In the genomic region with DNA sequence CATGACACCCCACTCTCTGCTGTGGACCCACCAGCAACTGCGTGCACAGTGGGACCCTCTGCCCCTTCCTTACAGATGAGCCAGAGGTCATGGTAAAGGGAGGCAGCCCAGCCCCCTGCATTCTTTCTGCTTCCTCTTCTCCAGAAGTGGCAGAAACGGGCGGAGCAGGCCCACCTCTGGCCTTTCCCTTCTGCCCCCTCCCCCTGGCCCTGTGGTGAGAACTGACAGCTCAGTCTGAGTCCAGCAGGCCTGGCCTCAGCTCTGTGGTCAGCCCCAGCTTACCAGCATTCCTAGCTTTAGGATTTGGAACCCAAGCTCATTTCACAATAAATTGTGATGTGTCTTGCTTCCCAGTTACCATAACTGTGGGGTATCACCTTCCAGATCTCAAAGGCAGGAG, we compare ENCODE assay signal across 16 cellular contexts. TPM values are rescaled to one million over a fixed set of nuclear protein-coding genes. Genes with fewer than 3 reads are reported as not detected.
DNase-seq lines count a peak whose midpoint lies in the region; ATAC-seq and TF ChIP-seq lines count a peak whose summit lies in the region.
"Had no signal": no experiment of that assay in that cellular context is flagged by ENCODE, and none has a peak within 500 bp of the region (broad histone marks: within the 10 kb centered on the region; RNA-seq: fewer than 3 reads in every experiment).

No MANE protein-coding gene starts in this region.

- POLR2A ChIA-PET in Caco-2 (lab: Charles Lee) = no interaction called here

- ATAC-seq in GM21529 (IDR thresholded peaks at IDR 0.05; ENCODE audit: unreplicated experiment) = no peak
- no peak for ATAC-seq in GM19395 (IDR thresholded peaks at IDR 0.05; ENCODE audit: unreplicated experiment)
- ATAC-seq: stimulated activated naive CD8-positive, alpha-beta T cell treated with anti-CD3 and anti-CD28 coated beads, Interleukin-15, Interleukin-2, amounts not matched to agents 100 U/mL and 50 U/mL, for 24 hours had no signal

- peaks cover 27% of the 10 kb centered on the region for H3K36me3 Mint-ChIP-seq in Caco-2 (ENCODE audit: insufficient read depth, unreplicated experiment)
- peaks cover 51% of the 10 kb centered on the region for H3K36me3 Mint-ChIP-seq in dendritic cell treated with granulocyte-macrophage colony-stimulating factor and Interleukin-4, amounts not matched to agents 40 ng/mL and 50 ng/mL, for 4 days (ENCODE audit: low read depth)
- H3K36me3 Mint-ChIP-seq in nephron progenitor cell (ENCODE audit: low read depth) = no peaks in the 10 kb centered on the region

- intact Hi-C loops in Caco-2 (cut with micrococcal nuclease; ENCODE audit: unreplicated experiment) = no loop called here
- intact Hi-C loops in dendritic cell treated with granulocyte-macrophage colony-stimulating factor and Interleukin-4, amounts not matched to agents 40 ng/mL and 50 ng/mL, for 4 days (cut with micrococcal nuclease) = loop anchor here (10.0 kb wide), 1 partner anchor 70 kb away; the partner anchor contains the start of gene RPL13

- H3K27ac Mint-ChIP-seq in Caco-2 (ENCODE audit: unreplicated experiment) = peak overlapping the region; percentile 65
- peak overlapping the region; percentile 63 for H3K27ac Mint-ChIP-seq in dendritic cell treated with granulocyte-macrophage colony-stimulating factor and Interleukin-4, amounts not matched to agents 40 ng/mL and 50 ng/mL, for 4 days
- peak overlapping the region; percentile 68 for H3K27ac Mint-ChIP-seq in nephron progenitor cell
- H3K27ac Mint-ChIP-seq: CD4-positive, CD25-positive, alpha-beta regulatory T cell had no signal

- no peak overlapping the region for H3K4me3 ChIP-seq in Caco-2 (ENCODE audit: low read depth, low read length)
- H3K4me3 ChIP-seq: adrenal gland had no signal

- TF ChIP-seq CTCF in Caco-2 (IDR thresholded peaks at IDR 0.05; ENCODE audit: insufficient read depth in 1 of 2, low read depth in 1 of 2, low read length in 1 of 2, severe bottlenecking in 1 of 2, unreplicated experiment in 1 of 2) = no peak
- TF ChIP-seq CTCF in nephron progenitor cell (IDR thresholded peaks at IDR 0.05) = no peak

- H3K9me3 Mint-ChIP-seq in Caco-2 (ENCODE audit: unreplicated experiment) (no peaks in the 10 kb centered on the region), nephron progenitor cell (no peaks in the 10 kb centered on the region)
- H3K9me3 Mint-ChIP-seq in dendritic cell treated with granulocyte-macrophage colony-stimulating factor and Interleukin-4, amounts not matched to agents 40 ng/mL and 50 ng/mL, for 4 days = no peaks in the 10 kb centered on the region
- H3K9me3 Mint-ChIP-seq: CD4-positive, CD25-positive, alpha-beta regulatory T cell had no signal

- DNase-seq in Caco-2 (no peak), M059J (ENCODE audit: low read depth) (peak; percentile 79), nephron progenitor cell (peak; percentile 47), mucosa of gallbladder (ENCODE audit: low spot score) (no peak), GM19238 (ENCODE audit: insufficient read length, low spot score) (no peak)
- DNase-seq: activated T-cell treated with anti-CD3 and anti-CD28 coated beads, Interleukin-2, amount 50 U/mL, for 1 hour; adrenal gland; CD4-positive, CD25-positive, alpha-beta regulatory T cell; GF-D8; NCI-H1105; NCI-H345; stimulated activated naive CD8-positive, alpha-beta T cell treated with anti-CD3 and anti-CD28 coated beads, Interleukin-15, Interleukin-2, amounts not matched to agents 100 U/mL and 50 U/mL, for 24 hours; SW 1271 had no signal

- no peaks in the 10 kb centered on the region for H3K9me3 ChIP-seq in Caco-2
- H3K9me3 ChIP-seq: adrenal gland had no signal

- BruUV-seq in Caco-2 (replicated peaks; lab: Mats Ljungman, UMichigan) = no TSS peak

- H3K27me3 Mint-ChIP-seq in Caco-2 (ENCODE audit: insufficient read depth, unreplicated experiment) = no peaks in the 10 kb centered on the region
- no peaks in the 10 kb centered on the region for H3K27me3 Mint-ChIP-seq in dendritic cell treated with granulocyte-macrophage colony-stimulating factor and Interleukin-4, amounts not matched to agents 40 ng/mL and 50 ng/mL, for 4 days
- H3K27me3 Mint-ChIP-seq in nephron progenitor cell (ENCODE audit: low read depth, poor library complexity) = peaks cover 2% of the 10 kb centered on the region
- H3K27me3 Mint-ChIP-seq: CD4-positive, CD25-positive, alpha-beta regulatory T cell had no signal

- H3K27me3 ChIP-seq in Caco-2 (replicated peaks; ENCODE audit: control insufficient read depth, insufficient read depth, low read length) = no peaks in the 10 kb centered on the region
- H3K27me3 ChIP-seq: adrenal gland had no signal

- no peaks in the 10 kb centered on the region for H3K36me3 ChIP-seq in Caco-2 (ENCODE audit: control insufficient read depth, insufficient read depth, low read length)
- H3K36me3 ChIP-seq: adrenal gland had no signal

- CTCF ChIA-PET in Caco-2 (lab: Charles Lee) = interaction anchor here (0.7 to 1.1 kb wide), 3 partner anchors 14 to 174 kb away, joined by 3 to 5 read pairs (median 4); no protein-coding TSS in a partner anchor

- peaks cover 5% of the 10 kb centered on the region; the same call in 1 of the 2 replicates for H3K4me1 ChIP-seq in Caco-2

- H3K4me3 Mint-ChIP-seq in Caco-2 (ENCODE audit: unreplicated experiment) = no peak overlapping the region
- no peak overlapping the region for H3K4me3 Mint-ChIP-seq in dendritic cell treated with granulocyte-macrophage colony-stimulating factor and Interleukin-4, amounts not matched to agents 40 ng/mL and 50 ng/mL, for 4 days
- H3K4me3 Mint-ChIP-seq in nephron progenitor cell = peak overlapping the region; percentile 14

- peaks cover 21% of the 10 kb centered on the region for H3K4me1 Mint-ChIP-seq in Caco-2 (ENCODE audit: low read depth, unreplicated experiment)
- H3K4me1 Mint-ChIP-seq in dendritic cell treated with granulocyte-macrophage colony-stimulating factor and Interleukin-4, amounts not matched to agents 40 ng/mL and 50 ng/mL, for 4 days (ENCODE audit: low read depth) = peaks cover 43% of the 10 kb centered on the region
- H3K4me1 Mint-ChIP-seq in nephron progenitor cell = peaks cover 53% of the 10 kb centered on the region

RNA-seq across cellular contexts. Expression of gene ANKRD11, which starts 4.8 kb away (rescaled TPM):
- total RNA-seq in Caco-2 (2022) (297 TPM in 2 replicates), mucosa of gallbladder (143 TPM)
- 21.4 and 47.1 TPM in 2 replicates for total RNA-seq in M059J (2014; rRNA removed; shearing (Covaris generic))

RNA-seq across cellular contexts. Expression of gene SPG7, which starts 13.1 kb away (rescaled TPM):
- total RNA-seq in Caco-2 (2022) = 159 and 178 TPM in 2 replicates
- 69.6 and 77.5 TPM in 2 replicates for total RNA-seq in M059J (2014; rRNA removed; shearing (Covaris generic))
- total RNA-seq in mucosa of gallbladder = 106 TPM

Comparison
In these comparisons a context has a peak if more than half of its experiments do, and no peak if none do; other contexts are left out.
1. DNase-seq: peak in M059J (single experiment) and nephron progenitor cell (single experiment); none in Caco-2 (0 of 2), mucosa of gallbladder (single experiment) and GM19238 (single experiment).
2. Peak in every context shown above with its lines, with median percentiles within 50 percentile points of each other: H3K27ac Mint-ChIP-seq.